ENCODE assay signal across 8 cellular contexts in the genomic region with DNA sequence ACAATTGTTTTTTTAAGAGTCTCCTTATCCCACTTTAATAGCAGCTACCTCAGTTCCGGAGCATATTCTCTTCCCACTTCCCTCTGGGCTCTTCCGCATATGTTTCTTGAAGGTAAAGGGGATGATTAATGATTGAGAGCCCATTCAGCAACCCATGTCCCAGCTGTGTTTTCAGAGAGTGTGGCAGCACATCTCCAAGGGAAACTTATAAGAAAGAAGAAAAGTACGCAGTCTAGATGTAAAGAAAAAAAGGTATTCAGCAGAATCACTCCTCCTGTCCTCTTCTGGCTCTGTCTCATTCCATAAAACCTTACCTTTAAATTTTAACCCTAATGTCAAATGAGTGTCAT. TPM values are rescaled to one million over a fixed set of nuclear protein-coding genes. Genes with fewer than 3 reads are reported as not detected.
DNase-seq lines count a peak whose midpoint lies in the region; ATAC-seq and TF ChIP-seq lines count a peak whose summit lies in the region.

No MANE protein-coding gene starts in this region.

- H3K4me3 Mint-ChIP-seq in activated CD8-positive, alpha-beta memory T cell treated with anti-CD3 and anti-CD28 coated beads, Interleukin-2, amount 10 ng/mL, durations not matched to agents 7 days and 5 days = peak overlapping the region; percentile 83
- peak overlapping the region; percentile 90 to 95 (median 94) for H3K4me3 Mint-ChIP-seq in IgD-negative memory B cell

- ATAC-seq in activated CD8-positive, alpha-beta memory T cell treated with anti-CD3 and anti-CD28 coated beads, Interleukin-2, amount 10 ng/mL, durations not matched to agents 7 days and 5 days = peak; percentile 13

- no peak for TF ChIP-seq CTCF in fibroblast of lung (conservative IDR thresholded peaks at IDR 0.05 in 1 of 2, IDR thresholded peaks at IDR 0.05 in 1 of 2; ENCODE audit: low read depth in 1 of 2, low read length in 2 of 2)

- no peaks in the 10 kb centered on the region for H3K9me3 Mint-ChIP-seq in activated CD8-positive, alpha-beta memory T cell treated with anti-CD3 and anti-CD28 coated beads, Interleukin-2, amount 10 ng/mL, durations not matched to agents 7 days and 5 days (ENCODE audit: low read depth)
- H3K9me3 Mint-ChIP-seq in IgD-negative memory B cell = no peaks in the 10 kb centered on the region

- H3K4me1 Mint-ChIP-seq in activated CD8-positive, alpha-beta memory T cell treated with anti-CD3 and anti-CD28 coated beads, Interleukin-2, amount 10 ng/mL, durations not matched to agents 7 days and 5 days = peaks cover 12% of the 10 kb centered on the region
- H3K4me1 Mint-ChIP-seq in IgD-negative memory B cell = peaks cover 5 to 14% (median 13%) of the 10 kb centered on the region in 3 donors

- peaks cover 2% of the 10 kb centered on the region for H3K27me3 Mint-ChIP-seq in activated CD8-positive, alpha-beta memory T cell treated with anti-CD3 and anti-CD28 coated beads, Interleukin-2, amount 10 ng/mL, durations not matched to agents 7 days and 5 days
- H3K27me3 Mint-ChIP-seq in IgD-negative memory B cell = no peaks in the 10 kb centered on the region

- no peaks in the 10 kb centered on the region for H4K20me1 ChIP-seq in fibroblast of lung (ENCODE audit: control insufficient read depth, extremely low read depth, insufficient read depth, low read length)

- H3K4me1 ChIP-seq in fibroblast of lung (ENCODE audit: control insufficient read depth, extremely low read depth, insufficient read depth, low read length) = peaks cover 3% of the 10 kb centered on the region
- peaks cover 0 to 12% (median 11%) of the 10 kb centered on the region in 5 donors for H3K4me1 ChIP-seq in subcutaneous abdominal adipose tissue (ENCODE audit: control insufficient read depth in 5 of 5, insufficient read depth in 5 of 5, low read length in 5 of 5)

- H3K4me2 ChIP-seq in fibroblast of lung (ENCODE audit: extremely low read depth, insufficient read depth, low read length) = peak overlapping the region; percentile 92

- H3K9me3 ChIP-seq in fibroblast of lung (ENCODE audit: control insufficient read depth, insufficient read depth, low read depth, low read length) = no peaks in the 10 kb centered on the region
- no peaks in the 10 kb centered on the region for H3K9me3 ChIP-seq in subcutaneous abdominal adipose tissue (ENCODE audit: control insufficient read depth in 5 of 5, low read length in 5 of 5)

- H3K27me3 ChIP-seq in fibroblast of lung (ENCODE audit: control insufficient read depth, insufficient read depth, low read length) (no peaks in the 10 kb centered on the region), subcutaneous abdominal adipose tissue (ENCODE audit: control insufficient read depth in 5 of 5, insufficient read depth in 4 of 5, low read length in 5 of 5) (no peaks in the 10 kb centered on the region)

- peak overlapping the region; percentile 99 for H2AFZ ChIP-seq in fibroblast of lung (ENCODE audit: low read length)

- H3K36me3 Mint-ChIP-seq in activated CD8-positive, alpha-beta memory T cell treated with anti-CD3 and anti-CD28 coated beads, Interleukin-2, amount 10 ng/mL, durations not matched to agents 7 days and 5 days = no peaks in the 10 kb centered on the region
- no peaks in the 10 kb centered on the region for H3K36me3 Mint-ChIP-seq in IgD-negative memory B cell

- H3K4me3 ChIP-seq in fibroblast of lung (replicated peaks in 1 of 4; ENCODE audit: control extremely low read depth in 1 of 4, insufficient read depth in 1 of 4, low read depth in 3 of 4, low read length in 4 of 4) (peak overlapping the region; percentile 65 to 82 (median 70)), subcutaneous abdominal adipose tissue (ENCODE audit: low read depth in 1 of 5, low read length in 5 of 5) (peak overlapping the region; percentile 76 to 92 (median 83))

- no peak overlapping the region for H3K9ac ChIP-seq in fibroblast of lung (ENCODE audit: insufficient read depth, low read length)
- peak overlapping the region; percentile 33 to 79 (median 74) for H3K9ac ChIP-seq in subcutaneous abdominal adipose tissue (ENCODE audit: low read length in 5 of 5)

- H3K27ac Mint-ChIP-seq in activated CD8-positive, alpha-beta memory T cell treated with anti-CD3 and anti-CD28 coated beads, Interleukin-2, amount 10 ng/mL, durations not matched to agents 7 days and 5 days = peak overlapping the region; percentile 81
- H3K27ac Mint-ChIP-seq in IgD-negative memory B cell = peak overlapping the region; percentile 82 to 97 (median 93)

- H3K27ac ChIP-seq in fibroblast of lung (ENCODE audit: insufficient read depth, low read length) (no peak overlapping the region), subcutaneous abdominal adipose tissue (ENCODE audit: low read depth, low read length) (no peak overlapping the region)

- no peak for DNase-seq in activated CD8-positive, alpha-beta memory T cell treated with anti-CD3 and anti-CD28 coated beads, Interleukin-2, amount 10 ng/mL, durations not matched to agents 7 days and 5 days
- DNase-seq in activated CD8-positive, alpha-beta memory T cell treated with anti-CD3 and anti-CD28 coated beads, Interleukin-2, amount 50 U/mL, for 48 hours = no peak
- DNase-seq in fibroblast of lung (ENCODE audit: low read depth in 2 of 2) (no peak), occipital lobe (lab: John Stamatoyannopoulos, UW) (no peak), GM03348 (ENCODE audit: low spot score) (no peak), germinal center (ENCODE audit: low spot score) (no peak)

- CTCF ChIA-PET in activated CD8-positive, alpha-beta memory T cell treated with anti-CD3 and anti-CD28 coated beads, Interleukin-2, amount 10 ng/mL, durations not matched to agents 7 days and 5 days (lab: Charles Lee) = no interaction called here

- no peaks in the 10 kb centered on the region for H3K79me2 ChIP-seq in fibroblast of lung (ENCODE audit: control insufficient read depth, insufficient read depth, low read length)

- no peaks in the 10 kb centered on the region for H3K36me3 ChIP-seq in fibroblast of lung (ENCODE audit: control insufficient read depth, insufficient read depth, low read length)
- no peaks in the 10 kb centered on the region for H3K36me3 ChIP-seq in subcutaneous abdominal adipose tissue (ENCODE audit: control insufficient read depth in 5 of 5, insufficient read depth in 5 of 5, low read length in 5 of 5)

RNA-seq across cellular contexts. Expression of a gene that starts 9.7 kb away (rescaled TPM):
- 1 to 10 TPM in 1 of 2 experiments, under 1 TPM in 1; 0.59 to 1.2 TPM for total RNA-seq in activated CD8-positive, alpha-beta memory T cell treated with anti-CD3 and anti-CD28 coated beads, Interleukin-2, amount 10 ng/mL, durations not matched to agents 7 days and 5 days
- not detected for polyA plus RNA-seq in IgD-negative memory B cell
- 2.3 and 2.8 TPM in 2 replicates for total RNA-seq in fibroblast of lung
- 0.10 and 0.40 TPM in 2 replicates for polyA plus RNA-seq in fibroblast of lung
- polyA plus RNA-seq in fibroblast of lung (2012) = 0.46 and 0.52 TPM in 2 replicates
- polyA minus RNA-seq in fibroblast of lung (ENCODE audit: low replicate concordance) = not detected in 2 replicates
- total RNA-seq in occipital lobe = 5.9 TPM

RNA-seq across cellular contexts. Expression of a gene that starts 30.8 kb away (rescaled TPM):
- 10 to 100 TPM; 49.7 to 49.8 TPM for total RNA-seq in activated CD8-positive, alpha-beta memory T cell treated with anti-CD3 and anti-CD28 coated beads, Interleukin-2, amount 10 ng/mL, durations not matched to agents 7 days and 5 days
- polyA plus RNA-seq in IgD-negative memory B cell = 49.0 TPM
- 36.8 and 39.5 TPM in 2 replicates for total RNA-seq in fibroblast of lung
- polyA plus RNA-seq in fibroblast of lung = 55.0 and 61.8 TPM in 2 replicates
- 24.7 and 28.4 TPM in 2 replicates for polyA plus RNA-seq in fibroblast of lung (2012)
- 16.6 and 25.4 TPM in 2 replicates for polyA minus RNA-seq in fibroblast of lung (ENCODE audit: low replicate concordance)
- 116 TPM for total RNA-seq in occipital lobe
